10 cellular contexts compared by ENCODE assay signal in the genomic region with DNA sequence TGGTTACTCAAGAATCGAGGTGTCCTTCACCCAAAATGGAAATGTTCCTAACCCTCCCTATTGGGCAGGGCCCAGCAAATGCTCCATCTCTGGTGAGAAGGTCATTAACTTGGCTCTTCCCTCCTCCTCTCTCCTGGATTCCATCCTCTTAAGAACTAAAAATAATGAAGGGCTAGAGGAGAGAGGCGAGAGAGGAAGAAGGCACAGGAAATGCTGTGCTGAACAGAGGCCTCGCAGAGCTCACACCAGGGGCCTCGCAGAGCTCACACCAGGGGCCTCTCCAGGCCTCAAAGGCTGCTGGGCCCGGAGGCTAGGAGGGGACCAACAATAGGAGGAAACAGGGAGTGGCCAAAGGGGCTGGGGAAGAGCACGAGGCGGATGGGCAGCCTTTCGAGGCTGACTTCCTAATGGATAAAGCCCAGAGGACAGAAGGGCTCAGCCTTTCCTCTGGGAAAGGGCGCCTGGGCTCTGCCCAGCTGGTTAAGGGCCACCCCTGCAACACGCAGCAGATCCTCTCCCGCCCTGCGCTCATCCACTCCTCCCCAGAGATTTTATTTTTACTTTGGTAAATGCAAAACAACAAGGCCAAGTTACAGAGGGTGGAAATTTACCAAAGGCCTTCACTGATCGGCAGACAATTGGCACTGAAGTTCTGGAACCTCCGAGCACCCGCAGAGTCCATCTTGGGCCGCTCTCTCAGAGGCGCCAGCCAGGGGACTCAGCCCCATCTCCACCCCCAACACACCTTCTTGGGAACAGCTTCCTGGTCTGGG.
A peak's percentile ranks its signal among the peaks of the same experiment; 100 is the strongest.
DNase-seq lines count a peak whose midpoint lies in the region; ATAC-seq and TF ChIP-seq lines count a peak whose summit lies in the region.
"Had no signal": no experiment of that assay in that cellular context is flagged by ENCODE, and none has a peak within 500 bp of the region (broad histone marks: within the 10 kb centered on the region; RNA-seq: fewer than 3 reads in every experiment).

No MANE protein-coding gene starts in this region.

- TF ChIP-seq CTCF in left lung (IDR thresholded peaks at IDR 0.05) (no peak), suprapubic skin (IDR thresholded peaks at IDR 0.05) (no peak)

- H3K4me3 ChIP-seq in left lung (no peak overlapping the region), suprapubic skin (no peak overlapping the region)
- H3K4me3 ChIP-seq: pancreas had no signal

- TF ChIP-seq POLR2A in suprapubic skin (IDR thresholded peaks at IDR 0.05), result no peak

- no peaks in the 10 kb centered on the region for H3K27me3 Mint-ChIP-seq in activated CD4-positive, alpha-beta T cell treated with anti-CD3 and anti-CD28 coated beads, Interleukin-2, amount 10 ng/mL, durations not matched to agents 24 days and 14 days

- H3K4me1 Mint-ChIP-seq in activated CD4-positive, alpha-beta T cell treated with anti-CD3 and anti-CD28 coated beads, Interleukin-2, amount 10 ng/mL, durations not matched to agents 24 days and 14 days, result peaks cover 85% of the 10 kb centered on the region

- H3K36me3 ChIP-seq in left lung (no peaks in the 10 kb centered on the region), suprapubic skin (no peaks in the 10 kb centered on the region)
- H3K36me3 ChIP-seq: pancreas had no signal

- H3K27me3 ChIP-seq in left lung (no peaks in the 10 kb centered on the region), suprapubic skin (no peaks in the 10 kb centered on the region)
- H3K27me3 ChIP-seq: pancreas had no signal

- TF ChIP-seq EP300 in suprapubic skin (IDR thresholded peaks at IDR 0.05), result no peak

- intact Hi-C loops in activated CD4-positive, alpha-beta T cell treated with anti-CD3 and anti-CD28 coated beads, Interleukin-2, amount 10 ng/mL, durations not matched to agents 24 days and 14 days (cut with micrococcal nuclease), result loop anchor here (5.0 kb wide), 1 partner anchor 253 kb away; the partner anchor contains the start of gene PARP1
- intact Hi-C loops in left lung (cut with DNase I), result no loop called here

- H3K9me3 Mint-ChIP-seq in activated CD4-positive, alpha-beta T cell treated with anti-CD3 and anti-CD28 coated beads, Interleukin-2, amount 10 ng/mL, durations not matched to agents 24 days and 14 days, result no peaks in the 10 kb centered on the region
- no peaks in the 10 kb centered on the region for H3K9me3 Mint-ChIP-seq in activated naive CD4-positive, alpha-beta T cell treated with anti-CD3 and anti-CD28 coated beads, Interleukin-2, amount 50 U/mL, for 72 hours

- no peak for ATAC-seq in activated naive CD4-positive, alpha-beta T cell treated with anti-CD3 and anti-CD28 coated beads, Interleukin-2, amount 50 U/mL, for 72 hours
- ATAC-seq in left lung (no peak), HG03378 (IDR thresholded peaks at IDR 0.05; ENCODE audit: unreplicated experiment) (no peak)
- ATAC-seq: pancreas had no signal

- H3K4me3 Mint-ChIP-seq in activated CD4-positive, alpha-beta T cell treated with anti-CD3 and anti-CD28 coated beads, Interleukin-2, amount 10 ng/mL, durations not matched to agents 24 days and 14 days, result peak overlapping the region; percentile 50

- H3K27ac ChIP-seq in left lung (peak overlapping the region; percentile 88), suprapubic skin (peak overlapping the region; percentile 88)

- H3K27ac Mint-ChIP-seq in activated CD4-positive, alpha-beta T cell treated with anti-CD3 and anti-CD28 coated beads, Interleukin-2, amount 10 ng/mL, durations not matched to agents 24 days and 14 days, result peak overlapping the region; percentile 81
- H3K27ac Mint-ChIP-seq in activated naive CD4-positive, alpha-beta T cell treated with anti-CD3 and anti-CD28 coated beads, Interleukin-2, amount 50 U/mL, for 72 hours, result peak overlapping the region; percentile 90 to 98

- H3K9me3 ChIP-seq in left lung (no peaks in the 10 kb centered on the region), suprapubic skin (no peaks in the 10 kb centered on the region)
- H3K9me3 ChIP-seq: pancreas had no signal

- peaks cover 63 to 97% of the 10 kb centered on the region in 2 donors for H3K4me1 ChIP-seq in left lung
- peaks cover 99% of the 10 kb centered on the region for H3K4me1 ChIP-seq in suprapubic skin

- no peak for DNase-seq in activated CD4-positive, alpha-beta T cell treated with anti-CD3 and anti-CD28 coated beads, Interleukin-2, amount 10 ng/mL, durations not matched to agents 24 days and 14 days
- DNase-seq in activated CD4-positive, alpha-beta T cell treated with anti-CD3 and anti-CD28 coated beads, Interleukin-2, amount 50 U/mL, for 1 hour, result no peak
- no peak for DNase-seq in activated naive CD4-positive, alpha-beta T cell treated with anti-CD3 and anti-CD28 coated beads, Interleukin-2, amount 50 U/mL, for 72 hours (ENCODE audit: low spot score in 2 of 2)
- DNase-seq in left lung, result no peak
- DNase-seq in suprapubic skin (ENCODE audit: low spot score in 2 of 2), result peak in 1 of 2 donors; percentile 63
- no peak for DNase-seq in central memory CD4-positive, alpha-beta T cell
- DNase-seq in kidney glomerular epithelial cell (lab: John Stamatoyannopoulos, UW), result no peak
- DNase-seq: NK-92 treated with Interleukin-12 subunit alpha and Interleukin-12 subunit beta, amount 100 ng/mL, for 24 hours had no signal

- peaks cover 12% of the 10 kb centered on the region for H3K36me3 Mint-ChIP-seq in activated CD4-positive, alpha-beta T cell treated with anti-CD3 and anti-CD28 coated beads, Interleukin-2, amount 10 ng/mL, durations not matched to agents 24 days and 14 days (ENCODE audit: low read depth)
- peaks cover 0 to 4% of the 10 kb centered on the region in 2 donors for H3K36me3 Mint-ChIP-seq in activated naive CD4-positive, alpha-beta T cell treated with anti-CD3 and anti-CD28 coated beads, Interleukin-2, amount 50 U/mL, for 72 hours

- 41% methylated on average over 16 of the region's 17 CpGs for WGBS in suprapubic skin
